ENCODE assay signal across 8 cellular contexts in genomic region chr4:57190651-57191481, GRCh38.
A peak's percentile ranks its signal among the peaks of the same experiment; 100 is the strongest.
DNase-seq lines count a peak whose midpoint lies in the region; ATAC-seq and TF ChIP-seq lines count a peak whose summit lies in the region.

No MANE protein-coding gene starts in this region.

- H3K9ac ChIP-seq in SK-N-SH: no peak overlapping the region

- H2AFZ ChIP-seq in SK-N-SH (ENCODE audit: low read depth): no peak overlapping the region

- peaks cover 26% of the 10 kb centered on the region for H3K27me3 Mint-ChIP-seq in stimulated activated naive CD8-positive, alpha-beta T cell treated with anti-CD3 and anti-CD28 coated beads, Interleukin-15, amount 100 ng/mL, for 72 hours

- no peak overlapping the region for H3K4me3 Mint-ChIP-seq in stimulated activated naive CD8-positive, alpha-beta T cell treated with anti-CD3 and anti-CD28 coated beads, Interleukin-15, amount 100 ng/mL, for 72 hours

- H3K4me3 ChIP-seq in SK-N-SH (ENCODE audit: low read depth in 2 of 2, low read length in 1 of 2) (peak overlapping the region in 1 of 2 experiments; percentile 14; a peak in 1 of 4 replicates), upper lobe of right lung (no peak overlapping the region)

- TF ChIP-seq EP300 in SK-N-SH (IDR thresholded peaks at IDR 0.05; ENCODE audit: borderline replicate concordance in 1 of 2, low read depth in 1 of 2, low read length in 1 of 2): no peak

- CTCF ChIA-PET in SK-N-SH (lab: Yijun Ruan, JAX): interaction anchor here (0.6 to 5.4 kb wide), 11 partner anchors 8 to 153 kb away, joined by 3 to 34 read pairs (median 3); no protein-coding TSS in a partner anchor

- H4K20me1 ChIP-seq in SK-N-SH (ENCODE audit: insufficient read depth): no peaks in the 10 kb centered on the region

- no peaks in the 10 kb centered on the region for H3K9me2 ChIP-seq in SK-N-SH

- no peak overlapping the region for H3K27ac Mint-ChIP-seq in stimulated activated naive CD8-positive, alpha-beta T cell treated with anti-CD3 and anti-CD28 coated beads, Interleukin-15, amount 100 ng/mL, for 72 hours

- H3K79me2 ChIP-seq in SK-N-SH (ENCODE audit: insufficient read depth): no peaks in the 10 kb centered on the region

- H3K9me3 ChIP-seq in SK-N-SH (no peaks in the 10 kb centered on the region), upper lobe of right lung (no peaks in the 10 kb centered on the region)

- no peak overlapping the region for H3K4me2 ChIP-seq in SK-N-SH

- intact Hi-C loops in upper lobe of right lung (cut with DNase I): no loop called here

- TF ChIP-seq CTCF in SK-N-SH (IDR thresholded peaks at IDR 0.05) (peak; percentile 67), upper lobe of right lung (IDR thresholded peaks at IDR 0.05) (peak; percentile 55)

- no peaks in the 10 kb centered on the region for H3K4me1 ChIP-seq in SK-N-SH (ENCODE audit: control insufficient read depth in 1 of 2, insufficient read depth in 2 of 2, low read depth in 1 of 2, low read length in 1 of 2)
- H3K4me1 ChIP-seq in upper lobe of right lung: no peaks in the 10 kb centered on the region

- no peaks in the 10 kb centered on the region for H3K36me3 ChIP-seq in SK-N-SH (replicated peaks in 1 of 2; ENCODE audit: control insufficient read depth in 1 of 2, insufficient read depth in 2 of 2, low read length in 1 of 2)
- no peaks in the 10 kb centered on the region for H3K36me3 ChIP-seq in upper lobe of right lung

- DNase-seq in stimulated activated naive CD8-positive, alpha-beta T cell treated with anti-CD3 and anti-CD28 coated beads, Interleukin-15, Interleukin-2, amounts not matched to agents 100 U/mL and 50 U/mL, for 24 hours: peak; percentile 43
- no peak for DNase-seq in stimulated activated naive CD8-positive, alpha-beta T cell treated with anti-CD3 and anti-CD28 coated beads, Interleukin-15, amount 100 ng/mL, for 72 hours
- DNase-seq in SK-N-SH (peak; percentile 49), glomerular visceral epithelial cell (ENCODE audit: extremely low spot score) (peak; percentile 15), upper lobe of right lung (no peak), DMS114 treated with DMSO at 0.1 percent for 48 hours (lab: John Stamatoyannopoulos, UW; ENCODE audit: unreplicated experiment) (no peak), NCI-H774 (lab: John Stamatoyannopoulos, UW) (no peak)

- H3K4me1 Mint-ChIP-seq in stimulated activated naive CD8-positive, alpha-beta T cell treated with anti-CD3 and anti-CD28 coated beads, Interleukin-15, amount 100 ng/mL, for 72 hours: no peaks in the 10 kb centered on the region

- POLR2A ChIA-PET in SK-N-SH (lab: Yijun Ruan, JAX): no interaction called here

- H3F3A ChIP-seq in SK-N-SH (replicated peaks; ENCODE audit: insufficient read depth): no peaks in the 10 kb centered on the region

- 58% methylated on average over 11 of the region's 11 CpGs for WGBS in SK-N-SH (ENCODE audit: low lambda C conversion rate)

- TF ChIP-seq RAD21 in SK-N-SH (IDR thresholded peaks at IDR 0.05; ENCODE audit: low read length): peak; percentile 28; the same call in 1 of the 2 replicates

- H3K27me3 ChIP-seq in SK-N-SH (ENCODE audit: insufficient read depth): no peaks in the 10 kb centered on the region
- peaks cover 4% of the 10 kb centered on the region for H3K27me3 ChIP-seq in upper lobe of right lung

- H3K27ac ChIP-seq in SK-N-SH (ENCODE audit: low read depth in 2 of 2, low read length in 1 of 2): no peak overlapping the region
- H3K27ac ChIP-seq in upper lobe of right lung: no peak overlapping the region

- no peak for ATAC-seq in stimulated activated naive CD8-positive, alpha-beta T cell treated with anti-CD3 and anti-CD28 coated beads, Interleukin-15, Interleukin-2, amounts not matched to agents 100 U/mL and 50 U/mL, for 24 hours
- no peak for ATAC-seq in stimulated activated naive CD8-positive, alpha-beta T cell treated with anti-CD3 and anti-CD28 coated beads, Interleukin-15, amount 100 ng/mL, for 72 hours
- ATAC-seq in HG03066 (IDR thresholded peaks at IDR 0.05; ENCODE audit: low read depth, unreplicated experiment) (peak; percentile 68), upper lobe of right lung (peak; percentile 59)

- no peaks in the 10 kb centered on the region for H3K9me3 Mint-ChIP-seq in stimulated activated naive CD8-positive, alpha-beta T cell treated with anti-CD3 and anti-CD28 coated beads, Interleukin-15, amount 100 ng/mL, for 72 hours

TF ChIP-seq in SK-N-SH, 30 proteins besides CTCF, POLR2A, EP300 and RAD21:
- TF ChIP-seq SMC3 (IDR thresholded peaks at IDR 0.05; ENCODE audit: low read depth, low read length): no peak
- no peak for TF ChIP-seq MEF2A (IDR thresholded peaks at IDR 0.05; ENCODE audit: borderline replicate concordance, low read depth)
- no peak for TF ChIP-seq CHD2 (IDR thresholded peaks at IDR 0.05; ENCODE audit: low read length, partially characterized antibody)
- TF ChIP-seq RCOR1 (IDR thresholded peaks at IDR 0.05; ENCODE audit: low read length): no peak

Comparison
In these comparisons a context has a peak if more than half of its experiments do, and no peak if none do; other contexts are left out.
1. DNase-seq: peak in stimulated activated naive CD8-positive, alpha-beta T cell treated with anti-CD3 and anti-CD28 coated beads, Interleukin-15, Interleukin-2, amounts not matched to agents 100 U/mL and 50 U/mL, for 24 hours (single experiment), SK-N-SH (single experiment) and glomerular visceral epithelial cell (single experiment); none in stimulated activated naive CD8-positive, alpha-beta T cell treated with anti-CD3 and anti-CD28 coated beads, Interleukin-15, amount 100 ng/mL, for 72 hours (0 of 2), upper lobe of right lung (single experiment), DMS114 treated with DMSO at 0.1 percent for 48 hours (single experiment) and NCI-H774 (single experiment).
2. ATAC-seq: peak in HG03066 (single experiment) and upper lobe of right lung (single experiment); none in stimulated activated naive CD8-positive, alpha-beta T cell treated with anti-CD3 and anti-CD28 coated beads, Interleukin-15, Interleukin-2, amounts not matched to agents 100 U/mL and 50 U/mL, for 24 hours (single experiment) and stimulated activated naive CD8-positive, alpha-beta T cell treated with anti-CD3 and anti-CD28 coated beads, Interleukin-15, amount 100 ng/mL, for 72 hours (single experiment).